In genomic region chr2:9631484-9631819, GRCh38 we compare ENCODE assay signal across 8 cellular contexts. TPM values are rescaled to one million over a fixed set of nuclear protein-coding genes. Genes with fewer than 3 reads are reported as not detected.
DNase-seq lines count a peak whose midpoint lies in the region; ATAC-seq and TF ChIP-seq lines count a peak whose summit lies in the region.

No MANE protein-coding gene starts in this region.

- H3K4me2 ChIP-seq in mammary epithelial cell (ENCODE audit: insufficient read depth, low read depth, low read length), result peak overlapping the region; percentile 91

- peak overlapping the region; percentile 52 for H3K9ac ChIP-seq in mammary epithelial cell (ENCODE audit: insufficient read depth, low read length)

- intact Hi-C loops in heart right ventricle (cut with DNase I), result loop anchor here in 8 of 10 donors (1.0 to 10.0 kb wide), 10 partner anchors 61 to 154 kb away; partner anchors contain the start of gene ADAM17 (in 7 of the 8)
- intact Hi-C loops in Right ventricle myocardium superior (cut with DNase I), result no loop called here
- intact Hi-C loops in mammary epithelial cell (cut with micrococcal nuclease), result loop anchor here (1.0 to 2.0 kb wide), 3 partner anchors 72 to 209 kb away; partner anchors contain the start of genes CPSF3 and ITGB1BP1
- intact Hi-C loops in uterus (cut with DNase I; ENCODE audit: low total_unique reads), result loop anchor here (10.0 kb wide), 1 partner anchor 77 kb away; the partner anchor contains the start of gene ADAM17

- H3K27me3 ChIP-seq in heart right ventricle (no peaks in the 10 kb centered on the region), mammary epithelial cell (ENCODE audit: insufficient read depth, low read length) (no peaks in the 10 kb centered on the region), uterus (no peaks in the 10 kb centered on the region)

- H3K36me3 ChIP-seq in heart right ventricle, result peaks cover 0 to 28% (median 0%) of the 10 kb centered on the region in 9 donors
- peaks cover 5% of the 10 kb centered on the region for H3K36me3 ChIP-seq in mammary epithelial cell (ENCODE audit: insufficient read depth, low read length)
- H3K36me3 ChIP-seq in mesodermal cell (ENCODE audit: control insufficient read depth, insufficient read depth, low read length), result peaks cover 34% of the 10 kb centered on the region
- no peaks in the 10 kb centered on the region for H3K36me3 ChIP-seq in uterus

- H3K4me1 ChIP-seq in heart right ventricle (peaks cover 12 to 58% (median 44%) of the 10 kb centered on the region in 9 donors), mammary epithelial cell (ENCODE audit: insufficient read depth, low read length) (peaks cover 31% of the 10 kb centered on the region), mesodermal cell (ENCODE audit: control insufficient read depth, insufficient read depth, low read length, poor library complexity, severe bottlenecking) (peaks cover 38% of the 10 kb centered on the region), uterus (peaks cover 7 to 11% of the 10 kb centered on the region in 2 donors)

- ATAC-seq in heart right ventricle (no peak), Right ventricle myocardium superior (ENCODE audit: poor library complexity) (no peak), HG03354 (IDR thresholded peaks at IDR 0.05; ENCODE audit: poor library complexity, severe bottlenecking, unreplicated experiment) (no peak), HG03460 (IDR thresholded peaks at IDR 0.05; ENCODE audit: unreplicated experiment) (no peak)

- peak overlapping the region in 9 of 10 donors; percentile 68 to 96 (median 83) for H3K4me3 ChIP-seq in heart right ventricle
- H3K4me3 ChIP-seq in mammary epithelial cell (replicated peaks in 1 of 3; ENCODE audit: insufficient read depth in 1 of 3, low read depth in 2 of 3, low read length in 3 of 3), result peak overlapping the region; percentile 54 to 88 (median 56)
- peak overlapping the region; percentile 84 for H3K4me3 ChIP-seq in mesodermal cell (ENCODE audit: extremely low read depth, insufficient read depth, low read length, poor library complexity, severe bottlenecking)
- peak overlapping the region; percentile 81 to 92 for H3K4me3 ChIP-seq in uterus

- 27 to 30% methylated on average over 6 of the region's 6 CpGs for WGBS in heart right ventricle, 2 donors
- 34% methylated on average over 6 of the region's 6 CpGs for WGBS in mammary epithelial cell (ENCODE audit: low coverage, missing lambda C conversion rate)
- WGBS in mesodermal cell (ENCODE audit: insufficient coverage in 2 of 2), 2 experiments, result 24 to 25% methylated on average over 1 to 5 of the region's 6 CpGs

- CTCF ChIA-PET in mammary epithelial cell (lab: Charles Lee; ENCODE audit: low non-redundant PET), result no interaction called here

- BruUV-seq in mammary epithelial cell (replicated peaks; lab: Mats Ljungman, UMichigan), result TSS peak; percentile 57

- no peak for DNase-seq in heart right ventricle
- DNase-seq in Right ventricle myocardium superior, result no peak
- DNase-seq in mammary epithelial cell, result no peak
- no peak for DNase-seq in uterus
- no peak for DNase-seq in stimulated activated CD4-positive, alpha-beta T cell treated with anti-CD3 and anti-CD28 coated beads, Interleukin-2, amount 100 ng/mL, for 24 hours

- H4K20me1 ChIP-seq in mammary epithelial cell (ENCODE audit: insufficient read depth, low read length), result peaks cover 5% of the 10 kb centered on the region

- H2AFZ ChIP-seq in mammary epithelial cell (ENCODE audit: low read depth, low read length), result peak overlapping the region; percentile 91

- H3K27ac ChIP-seq in heart right ventricle, result peak overlapping the region; percentile 23 to 98 (median 94)
- peak overlapping the region; percentile 68 for H3K27ac ChIP-seq in mammary epithelial cell (ENCODE audit: insufficient read depth, low read depth, low read length)
- H3K27ac ChIP-seq in mesodermal cell (ENCODE audit: low read depth, low read length, severe bottlenecking), result peak overlapping the region; percentile 95
- H3K27ac ChIP-seq in uterus, result peak overlapping the region; percentile 81 to 97

- H3K9me3 ChIP-seq in heart right ventricle, result no peaks in the 10 kb centered on the region
- H3K9me3 ChIP-seq in mammary epithelial cell (replicated peaks; ENCODE audit: insufficient read depth, low read length), result no peaks in the 10 kb centered on the region
- H3K9me3 ChIP-seq in mesodermal cell (ENCODE audit: control insufficient read depth, low read length), result no peaks in the 10 kb centered on the region
- H3K9me3 ChIP-seq in uterus, result no peaks in the 10 kb centered on the region

- in situ Hi-C loops in mammary epithelial cell (cut with MboI; ENCODE audit: low sequenced_read_pairs in 2 of 2), result loop anchor here in 1 of 2 donors (10.0 kb wide), 1 partner anchor 123 kb away; no protein-coding TSS in a partner anchor

- TF ChIP-seq CTCF in heart right ventricle (IDR thresholded peaks at IDR 0.05) (no peak), mammary epithelial cell (conservative IDR thresholded peaks at IDR 0.05 in 1 of 2, IDR thresholded peaks at IDR 0.05 in 1 of 2; ENCODE audit: extremely low read depth in 1 of 2, insufficient read depth in 1 of 2, low read depth in 1 of 2, low read length in 2 of 2) (no peak), uterus (IDR thresholded peaks at IDR 0.05) (no peak)

- no peak for TF ChIP-seq POLR2A in uterus (IDR thresholded peaks at IDR 0.05)

- dilution Hi-C loops in mammary epithelial cell (cut with HindIII; ENCODE audit: low sequenced_read_pairs), result no loop called here

- peaks cover 43% of the 10 kb centered on the region for H3K79me2 ChIP-seq in mammary epithelial cell (ENCODE audit: insufficient read depth, low read length)

RNA-seq across cellular contexts. Expression of gene YWHAQ, which starts 0.7 kb away (rescaled TPM):
- total RNA-seq in heart right ventricle, result 100 to 1,000 TPM; 134 to 303 (median 207) TPM
- polyA plus RNA-seq in heart right ventricle, result 100 to 1,000 TPM in 1 of 2 donors, 10 to 100 TPM in 1; 62.0 to 159 TPM
- 102 TPM for total RNA-seq in Right ventricle myocardium superior
- total RNA-seq in mammary epithelial cell, result 100 to 1,000 TPM; 326 to 442 TPM
- polyA plus RNA-seq in mammary epithelial cell, result 411 TPM
- polyA minus RNA-seq in mammary epithelial cell, result 469 TPM
- polyA plus RNA-seq in mesodermal cell (2013, experiment 1 of 2), result 559 TPM
- polyA plus RNA-seq in mesodermal cell (2013, experiment 2 of 2), result 570 TPM
- 100 to 1,000 TPM; 155 to 275 (median 254) TPM for total RNA-seq in uterus
